Comparison of ENCODE assay signal across 22 cellular contexts in genomic region chr11:108341654-108342053, GRCh38.
"Had no signal": no experiment of that assay in that cellular context is flagged by ENCODE, and none has a peak within 500 bp of the region (broad histone marks: within the 10 kb centered on the region; RNA-seq: fewer than 3 reads in every experiment).

No MANE protein-coding gene starts in this region.

- H3K27me3 Mint-ChIP-seq: activated CD4-positive, alpha-beta T cell treated with anti-CD3 and anti-CD28 coated beads for 36 hours; activated CD8-positive, alpha-beta memory T cell treated with anti-CD3 and anti-CD28 coated beads, Interleukin-2, amount 10 ng/mL, durations not matched to agents 7 days and 5 days; activated naive CD4-positive, alpha-beta T cell treated with anti-CD3 and anti-CD28 coated beads, Interleukin-2, amount 50 U/mL, for 24 hours; memory B cell had no signal

- ATAC-seq: activated CD8-positive, alpha-beta memory T cell treated with anti-CD3 and anti-CD28 coated beads, Interleukin-2, amount 10 ng/mL, durations not matched to agents 7 days and 5 days; heart left ventricle; natural killer cell; right cardiac atrium had no signal

- H3K4me1 Mint-ChIP-seq: memory B cell had no signal

- H3K9me3 ChIP-seq: esophagus muscularis mucosa, heart left ventricle, tibial nerve had no signal

- H3K27me3 ChIP-seq: esophagus muscularis mucosa, foreskin keratinocyte, heart left ventricle, tibial nerve had no signal

- H3K4me3 Mint-ChIP-seq: activated CD4-positive, alpha-beta T cell treated with anti-CD3 and anti-CD28 coated beads for 36 hours; activated CD8-positive, alpha-beta memory T cell treated with anti-CD3 and anti-CD28 coated beads, Interleukin-2, amount 10 ng/mL, durations not matched to agents 7 days and 5 days; activated CD8-positive, alpha-beta T cell treated with anti-CD3 and anti-CD28 coated beads, Interleukin-2, amount 10 ng/mL, durations not matched to agents 7 days and 5 days; activated naive CD4-positive, alpha-beta T cell treated with anti-CD3 and anti-CD28 coated beads, Interleukin-2, amount 50 U/mL, for 24 hours; immature natural killer cell; memory B cell; natural killer cell had no signal

- DNase-seq: activated CD4-positive, alpha-beta T cell treated with anti-CD3 and anti-CD28 coated beads for 36 hours; activated CD4-positive, CD25-positive, alpha-beta regulatory T cell; activated CD8-positive, alpha-beta memory T cell treated with anti-CD3 and anti-CD28 coated beads, Interleukin-2, amount 10 ng/mL, durations not matched to agents 7 days and 5 days; activated CD8-positive, alpha-beta T cell treated with anti-CD3 and anti-CD28 coated beads, Interleukin-2, amount 10 ng/mL, durations not matched to agents 7 days and 5 days; activated T-cell treated with anti-CD3 and anti-CD28 coated beads, Interleukin-2, amount 50 U/mL, for 48 hours; anterior cingulate cortex; dermis blood vessel endothelial cell; effector CD4-positive, alpha-beta T cell; heart left ventricle; hypothalamus; immature natural killer cell; kidney; left colon; natural killer cell; right cardiac atrium; stimulated activated CD4-positive, alpha-beta T cell treated with anti-CD3 and anti-CD28 coated beads, Interleukin-4, amount 100 ng/mL, for 1 hour had no signal

- H3K4me3 ChIP-seq: esophagus muscularis mucosa, heart left ventricle, tibial nerve had no signal

- H3K4me1 ChIP-seq: esophagus muscularis mucosa, heart left ventricle, tibial nerve had no signal

- H3K9me3 Mint-ChIP-seq: activated naive CD4-positive, alpha-beta T cell treated with anti-CD3 and anti-CD28 coated beads, Interleukin-2, amount 50 U/mL, for 24 hours; activated T-helper 2 cell treated with anti-CD3 and anti-CD28 coated beads, Interferon-gamma antibody, Interleukin-2, Interleukin-4, amounts not matched to agents 10 μg/mL and 5 μg/mL and 100 μg/mL, durations not matched to agents 14 hours and 24 hours and 36 hours; immature natural killer cell; memory B cell; natural killer cell had no signal

- H3K27ac Mint-ChIP-seq: activated CD4-positive, alpha-beta T cell treated with anti-CD3 and anti-CD28 coated beads for 36 hours; activated CD8-positive, alpha-beta memory T cell treated with anti-CD3 and anti-CD28 coated beads, Interleukin-2, amount 10 ng/mL, durations not matched to agents 7 days and 5 days; activated CD8-positive, alpha-beta T cell treated with anti-CD3 and anti-CD28 coated beads, Interleukin-2, amount 10 ng/mL, durations not matched to agents 7 days and 5 days; activated T-helper 2 cell treated with anti-CD3 and anti-CD28 coated beads, Interferon-gamma antibody, Interleukin-2, Interleukin-4, amounts not matched to agents 10 μg/mL and 5 μg/mL and 100 μg/mL, durations not matched to agents 14 hours and 24 hours and 36 hours; memory B cell had no signal

- FAIRE-seq: kidney had no signal

- H3K27ac ChIP-seq: esophagus muscularis mucosa, foreskin keratinocyte, heart left ventricle, tibial nerve had no signal
